In genomic region chr11:69080361-69080973, GRCh38 we compare ENCODE assay signal across 1 cellular context.
TF ChIP-seq lines count a peak whose summit lies in the region.

No MANE protein-coding gene starts in this region.

TF ChIP-seq in WTC11, 78 proteins besides CTCF, POLR2A, EP300 and RAD21 (continued from another document):
- TF ChIP-seq E2F1 (CRISPR knock-in tag; IDR thresholded peaks at IDR 0.05): no peak
- no peak for TF ChIP-seq ZBTB21 (CRISPR knock-in tag; IDR thresholded peaks at IDR 0.05; ENCODE audit: borderline replicate concordance)
- no peak for TF ChIP-seq ETV6 (CRISPR knock-in tag; IDR thresholded peaks at IDR 0.05)
- TF ChIP-seq ZNF263 (CRISPR knock-in tag; IDR thresholded peaks at IDR 0.05; ENCODE audit: low read depth): no peak
- no peak for TF ChIP-seq FOXK1 (CRISPR knock-in tag; IDR thresholded peaks at IDR 0.05)
- no peak for TF ChIP-seq OVOL2 (CRISPR knock-in tag; IDR thresholded peaks at IDR 0.05; ENCODE audit: borderline replicate concordance)
- no peak for TF ChIP-seq RORB (CRISPR knock-in tag; IDR thresholded peaks at IDR 0.05)
- TF ChIP-seq MYBL2 (CRISPR knock-in tag; IDR thresholded peaks at IDR 0.05): no peak
- no peak for TF ChIP-seq SMAD4 (CRISPR knock-in tag; IDR thresholded peaks at IDR 0.05)
